Comparison of ENCODE assay signal across 10 cellular contexts in the genomic region with DNA sequence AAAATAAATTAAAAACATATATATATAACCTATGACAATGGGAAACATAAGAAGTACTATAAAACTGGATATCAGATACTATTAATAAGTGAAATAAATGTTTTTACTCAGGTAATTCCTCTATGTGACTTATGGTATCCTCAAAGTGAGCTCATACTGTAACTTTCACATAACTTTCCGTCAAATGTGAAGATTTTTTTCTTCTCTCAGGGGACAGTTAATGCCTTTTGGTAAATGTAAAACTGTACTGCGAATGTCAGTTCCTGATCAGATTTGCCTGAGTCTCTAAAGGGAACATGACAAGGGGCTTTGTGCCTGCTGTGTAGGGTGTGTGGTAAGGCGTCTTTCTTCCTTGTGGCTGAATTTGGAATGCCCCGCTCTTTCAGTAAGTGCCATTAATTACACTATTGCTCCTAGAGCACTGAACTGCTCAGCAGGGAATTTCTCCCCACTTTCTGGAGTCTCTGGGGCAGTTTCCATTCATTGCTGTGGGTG.
DNase-seq lines count a peak whose midpoint lies in the region; ATAC-seq and TF ChIP-seq lines count a peak whose summit lies in the region.
"Had no signal": no experiment of that assay in that cellular context is flagged by ENCODE, and none has a peak within 500 bp of the region (broad histone marks: within the 10 kb centered on the region; RNA-seq: fewer than 3 reads in every experiment).

No MANE protein-coding gene starts in this region.

- peak overlapping the region; percentile 97 for H3K27ac ChIP-seq in DND-41 (ENCODE audit: low read length)
- peak overlapping the region; percentile 95 for H3K27ac ChIP-seq in iPS DF 6.9 (ENCODE audit: low read length)

- no peak for DNase-seq in DND-41
- no peak for DNase-seq in Jurkat, Clone E6-1 (ENCODE audit: low read depth, low spot score)
- no peak for DNase-seq in iPS DF 6.9 (ENCODE audit: low read depth, low spot score)
- no peak for DNase-seq in amygdala (lab: John Stamatoyannopoulos, UW)
- DNase-seq in nucleus accumbens (lab: John Stamatoyannopoulos, UW): no peak
- DNase-seq in Right ventricle myocardium superior: no peak
- DNase-seq in activated gamma-delta T cell (lab: John Stamatoyannopoulos, UW): no peak
- DNase-seq: activated naive CD4-positive, alpha-beta T cell treated with anti-CD3 and anti-CD28 coated beads, Interleukin-2, amount 50 U/mL, for 16 hours; NCI-H1694 treated with DMSO at 0.1 percent for 48 hours had no signal

- H3K79me2 ChIP-seq in DND-41 (ENCODE audit: insufficient read depth, low read length): peaks cover 20% of the 10 kb centered on the region

- H3K27me3 ChIP-seq in DND-41 (ENCODE audit: insufficient read depth, low read length, poor library complexity) (no peaks in the 10 kb centered on the region), iPS DF 6.9 (ENCODE audit: control insufficient read depth, insufficient read depth, low read length) (no peaks in the 10 kb centered on the region)

- peak overlapping the region; percentile 52 for H2AFZ ChIP-seq in DND-41 (ENCODE audit: low read depth, low read length)

- H3K4me3 ChIP-seq in DND-41 (ENCODE audit: low read depth in 1 of 2, low read length in 2 of 2): peak overlapping the region; percentile 5 to 55; a peak in 3 of 4 replicates
- peak overlapping the region; percentile 48 for H3K4me3 ChIP-seq in Jurkat, Clone E6-1 (ENCODE audit: low read length)
- H3K4me3 ChIP-seq in iPS DF 6.9 (ENCODE audit: low read length): no peak overlapping the region

- ATAC-seq in DND-41 (ENCODE audit: insufficient read depth, low read depth) (peak; percentile 35), GM21529 (IDR thresholded peaks at IDR 0.05; ENCODE audit: unreplicated experiment) (peak; percentile 43), Right ventricle myocardium superior (ENCODE audit: poor library complexity) (no peak)

- H3K36me3 ChIP-seq in DND-41 (ENCODE audit: insufficient read depth, low read length): peaks cover 24% of the 10 kb centered on the region
- H3K36me3 ChIP-seq in iPS DF 6.9 (ENCODE audit: control insufficient read depth, insufficient read depth, low read length): peaks cover 2% of the 10 kb centered on the region; the same call in 1 of the 2 replicates

- no peaks in the 10 kb centered on the region for H4K20me1 ChIP-seq in DND-41 (ENCODE audit: insufficient read depth, low read length)

- H3K4me1 ChIP-seq in DND-41 (ENCODE audit: insufficient read depth, low read length): peaks cover 86% of the 10 kb centered on the region
- H3K4me1 ChIP-seq in iPS DF 6.9 (ENCODE audit: control insufficient read depth, insufficient read depth, low read length): peaks cover 2% of the 10 kb centered on the region; the same call in 1 of the 2 replicates

- no CpG with 5 or more reads among the region's 4 CpGs for WGBS in iPS DF 6.9 (ENCODE audit: insufficient coverage, insufficient read length)

- intact Hi-C loops in Right ventricle myocardium superior (cut with DNase I): no loop called here

- peak overlapping the region; percentile 74 for H3K9ac ChIP-seq in DND-41 (ENCODE audit: low read depth, low read length)

- no peak for TF ChIP-seq CTCF in DND-41 (IDR thresholded peaks at IDR 0.05; ENCODE audit: borderline replicate concordance, extremely low read depth, low read length, poor library complexity, severe bottlenecking)

- H3K4me2 ChIP-seq in DND-41 (ENCODE audit: insufficient read depth, low read length): peak overlapping the region; percentile 61

- H3K9me3 ChIP-seq in DND-41 (ENCODE audit: insufficient read depth, low read length, severe bottlenecking) (peaks cover 9% of the 10 kb centered on the region), iPS DF 6.9 (ENCODE audit: control insufficient read depth, insufficient read depth, low read length) (no peaks in the 10 kb centered on the region)
